19 cellular contexts compared by ENCODE assay signal in the genomic region with DNA sequence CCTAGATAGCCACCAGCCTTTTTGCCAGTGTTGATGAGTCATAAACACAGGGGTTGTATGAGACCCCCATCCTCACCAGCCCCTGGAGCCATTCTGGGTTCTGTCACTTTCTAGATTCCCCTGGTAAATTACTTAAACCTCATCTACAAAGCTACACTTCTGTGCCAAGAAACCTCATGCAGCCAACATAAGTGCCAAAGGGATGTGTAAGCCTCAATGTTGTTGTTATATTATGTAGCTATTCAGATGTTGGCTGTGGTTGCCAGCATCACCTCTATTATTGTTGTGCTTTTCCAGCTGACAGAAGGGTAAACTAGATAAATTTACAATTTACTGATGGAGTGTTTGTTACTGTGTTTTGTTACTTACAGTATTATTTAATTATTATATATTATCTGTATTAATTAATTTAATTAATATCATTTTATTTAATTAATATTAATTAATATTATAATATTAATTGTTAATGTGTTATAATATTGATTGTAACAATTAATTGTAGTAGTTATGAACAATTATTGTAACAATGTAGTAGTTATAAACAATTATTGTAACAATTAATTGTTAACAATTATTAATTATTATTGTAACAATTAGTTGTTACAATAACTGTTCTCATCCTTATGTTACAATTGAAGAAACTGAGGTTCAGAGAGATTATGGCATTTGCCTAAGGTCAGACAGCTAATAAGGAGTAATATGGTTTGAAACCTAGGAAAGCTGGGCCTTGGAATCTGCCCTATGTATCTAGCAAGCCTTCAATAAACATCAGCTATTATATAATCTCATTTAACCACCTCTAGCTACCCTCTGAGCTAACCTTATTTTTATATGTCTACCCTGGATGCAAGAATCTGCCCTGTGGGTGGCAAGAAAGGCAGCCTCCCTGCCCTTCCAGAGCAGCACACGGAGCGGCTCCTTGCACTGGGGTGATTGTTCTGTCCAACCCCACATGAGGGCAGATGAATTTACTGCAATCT. TPM values are rescaled to one million over a fixed set of nuclear protein-coding genes. Genes with fewer than 3 reads are reported as not detected.
A peak's percentile ranks its signal among the peaks of the same experiment; 100 is the strongest.
DNase-seq lines count a peak whose midpoint lies in the region; FAIRE-seq and TF ChIP-seq lines count a peak whose summit lies in the region.
"Had no signal": no experiment of that assay in that cellular context is flagged by ENCODE, and none has a peak within 500 bp of the region (broad histone marks: within the 10 kb centered on the region; RNA-seq: fewer than 3 reads in every experiment).

No MANE protein-coding gene starts in this region.

- H3K4me2 ChIP-seq in osteoblast (ENCODE audit: insufficient read depth, low read length): no peak overlapping the region

- H2AFZ ChIP-seq in osteoblast (ENCODE audit: low read length): no peak overlapping the region

- H3K27me3 ChIP-seq in osteoblast (ENCODE audit: insufficient read depth, low read length): no peaks in the 10 kb centered on the region

- DNase-seq in ELR (ENCODE audit: low read depth): peak; percentile 46
- DNase-seq in M059J (ENCODE audit: low read depth): peak; percentile 67
- peak; percentile 87 for DNase-seq in osteoblast (ENCODE audit: insufficient read length, low spot score, missing footprints)
- DNase-seq in NCI-H526 treated with DMSO at 0.1 percent for 48 hours (lab: John Stamatoyannopoulos, UW): no peak
- DNase-seq in CD1c-positive myeloid dendritic cell (ENCODE audit: extremely low spot score): no peak
- no peak for DNase-seq in NCI-H187 (lab: John Stamatoyannopoulos, UW)
- DNase-seq: activated CD4-positive, CD25-positive, alpha-beta regulatory T cell; activated CD8-positive, alpha-beta T cell treated with anti-CD3 and anti-CD28 coated beads, Interleukin-2, amount 10 ng/mL, durations not matched to agents 7 days and 5 days; DMS 273 treated with DMSO at 0.1 percent for 48 hours; glutamatergic neuron; H9; Kasumi-1; naive B cell; NCI-H146; NCI-H446; Right ventricle myocardium superior had no signal

- no peaks in the 10 kb centered on the region for H3K9me3 ChIP-seq in osteoblast (ENCODE audit: low read depth, low read length)

- no peaks in the 10 kb centered on the region for H4K20me1 ChIP-seq in osteoblast (ENCODE audit: insufficient read depth, low read length)

- no peaks in the 10 kb centered on the region for H3K36me3 ChIP-seq in osteoblast (ENCODE audit: insufficient read depth, low read length)

- no peaks in the 10 kb centered on the region for H3K79me2 ChIP-seq in osteoblast (ENCODE audit: insufficient read depth, low read length)

- no peak for TF ChIP-seq CTCF in osteoblast (IDR thresholded peaks at IDR 0.05; ENCODE audit: extremely low read depth, low read depth, low read length)

- peak; percentile 93 for FAIRE-seq in endometrium (lab: Jason Lieb, UNC)
- FAIRE-seq: GM18507 had no signal

- H3K27ac ChIP-seq in osteoblast (ENCODE audit: low read depth, low read length): no peak overlapping the region

- H3K4me3 ChIP-seq in osteoblast (ENCODE audit: insufficient read depth, low read length): no peak overlapping the region
- H3K4me3 ChIP-seq: lung had no signal

- peaks cover 9% of the 10 kb centered on the region for H3K4me1 ChIP-seq in osteoblast (ENCODE audit: insufficient read depth, low read length)

RNA-seq across cellular contexts. Expression of a gene that starts 36.1 kb away (rescaled TPM):
- 0.76 and 1.3 TPM in 2 replicates for total RNA-seq in M059J (2014; rRNA removed; shearing (Covaris generic))
- 5.8 and 6.8 TPM in 2 replicates for total RNA-seq in osteoblast

Comparison
In these comparisons a context has a peak if more than half of its experiments do, and no peak if none do; other contexts are left out.
1. DNase-seq: peak in ELR (single experiment), M059J (single experiment) and osteoblast (single experiment); none in NCI-H526 treated with DMSO at 0.1 percent for 48 hours (single experiment), CD1c-positive myeloid dendritic cell (single experiment) and NCI-H187 (0 of 2).